ENCODE assay signal across 18 cellular contexts in the genomic region with DNA sequence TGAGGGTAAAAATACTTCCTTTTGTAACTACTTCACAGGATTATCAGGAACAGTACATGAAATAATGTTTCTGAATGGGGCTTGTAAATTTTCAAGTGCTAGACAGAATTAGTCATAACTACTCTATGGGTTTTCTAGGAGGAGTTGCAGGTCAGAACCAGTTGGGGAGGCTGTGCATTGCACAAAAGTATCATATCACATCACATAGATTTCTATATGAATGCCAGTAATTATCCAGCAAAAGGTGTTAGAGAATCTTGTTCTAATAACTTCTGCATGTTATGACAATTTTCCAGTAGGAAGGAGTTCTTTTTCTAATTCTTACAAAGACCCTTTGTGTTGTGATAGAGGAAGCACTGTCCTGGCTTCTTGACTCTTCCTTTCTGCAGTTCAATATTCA.
DNase-seq lines count a peak whose midpoint lies in the region; ATAC-seq and TF ChIP-seq lines count a peak whose summit lies in the region.
"Had no signal": no experiment of that assay in that cellular context is flagged by ENCODE, and none has a peak within 500 bp of the region (broad histone marks: within the 10 kb centered on the region; RNA-seq: fewer than 3 reads in every experiment).

No MANE protein-coding gene starts in this region.

- TF ChIP-seq POLR2A in breast epithelium (IDR thresholded peaks at IDR 0.05) (no peak), GM18505 (IDR thresholded peaks at IDR 0.05; ENCODE audit: borderline replicate concordance, extremely low read depth, insufficient read depth, insufficient read length) (no peak)

- TF ChIP-seq CTCF in MCF 10A (IDR thresholded peaks at IDR 0.05; ENCODE audit: unreplicated experiment) (no peak), breast epithelium (IDR thresholded peaks at IDR 0.05) (no peak), foreskin keratinocyte (conservative IDR thresholded peaks at IDR 0.05) (peak; percentile 54), upper lobe of right lung (IDR thresholded peaks at IDR 0.05) (no peak)

- H3K27ac ChIP-seq in breast epithelium (no peak overlapping the region), foreskin keratinocyte (no peak overlapping the region), upper lobe of right lung (no peak overlapping the region)
- H3K27ac ChIP-seq: C4-2B had no signal

- intact Hi-C loops in MCF 10A (cut with micrococcal nuclease) (no loop called here), breast epithelium (cut with DNase I; ENCODE audit: low total_unique reads) (no loop called here), upper lobe of right lung (cut with DNase I) (no loop called here)

- peak; percentile 68 for ATAC-seq in foreskin keratinocyte
- ATAC-seq in upper lobe of right lung, result peak; percentile 19
- no peak for ATAC-seq in HG03159 (IDR thresholded peaks at IDR 0.05; ENCODE audit: unreplicated experiment)
- ATAC-seq in GM18505 (IDR thresholded peaks at IDR 0.05; ENCODE audit: unreplicated experiment), result no peak

- H3K27me3 Mint-ChIP-seq in MCF 10A (ENCODE audit: insufficient read depth, unreplicated experiment), result no peaks in the 10 kb centered on the region
- H3K27me3 Mint-ChIP-seq: CD8-positive, alpha-beta memory T cell; IgD-negative memory B cell had no signal

- H3K4me3 Mint-ChIP-seq in MCF 10A (ENCODE audit: unreplicated experiment), result no peak overlapping the region
- H3K4me3 Mint-ChIP-seq: CD8-positive, alpha-beta memory T cell; IgD-negative memory B cell had no signal

- H3K27ac Mint-ChIP-seq in MCF 10A (ENCODE audit: low read depth, unreplicated experiment), result no peak overlapping the region
- H3K27ac Mint-ChIP-seq: IgD-negative memory B cell had no signal

- H3K27me3 ChIP-seq in breast epithelium, result no peaks in the 10 kb centered on the region
- no peaks in the 10 kb centered on the region for H3K27me3 ChIP-seq in foreskin keratinocyte
- H3K27me3 ChIP-seq in upper lobe of right lung, result no peaks in the 10 kb centered on the region

- BruUV-seq in MCF 10A (replicated peaks; lab: Mats Ljungman, UMichigan), result no TSS peak

- H3K9me3 ChIP-seq in breast epithelium (no peaks in the 10 kb centered on the region), upper lobe of right lung (no peaks in the 10 kb centered on the region)
- H3K9me3 ChIP-seq: HAP-1 had no signal

- peaks cover 6% of the 10 kb centered on the region for H3K4me1 Mint-ChIP-seq in MCF 10A (ENCODE audit: insufficient read depth, unreplicated experiment)
- H3K4me1 Mint-ChIP-seq: CD8-positive, alpha-beta memory T cell; IgD-negative memory B cell had no signal

- no peaks in the 10 kb centered on the region for H3K4me1 ChIP-seq in breast epithelium
- peaks cover 6% of the 10 kb centered on the region for H3K4me1 ChIP-seq in foreskin keratinocyte
- no peaks in the 10 kb centered on the region for H3K4me1 ChIP-seq in upper lobe of right lung
- H3K4me1 ChIP-seq: HAP-1 had no signal

- no peak overlapping the region for H3K4me3 ChIP-seq in breast epithelium
- no peak overlapping the region for H3K4me3 ChIP-seq in upper lobe of right lung
- H3K4me3 ChIP-seq: HAP-1 had no signal

- no peaks in the 10 kb centered on the region for H3K36me3 ChIP-seq in breast epithelium
- H3K36me3 ChIP-seq in upper lobe of right lung, result no peaks in the 10 kb centered on the region
- H3K36me3 ChIP-seq: HAP-1 had no signal

- POLR2A ChIA-PET in MCF 10A (lab: Yijun Ruan, JAX), result interaction anchor here (1.6 kb wide), 1 partner anchor 18 kb away, joined by 3 read pairs; no protein-coding TSS in a partner anchor

- H3K36me3 Mint-ChIP-seq in MCF 10A (ENCODE audit: insufficient read depth, unreplicated experiment), result no peaks in the 10 kb centered on the region
- H3K36me3 Mint-ChIP-seq: CD8-positive, alpha-beta memory T cell had no signal

- DNase-seq in MCF 10A (ENCODE audit: unreplicated experiment) (peak; percentile 7), breast epithelium (ENCODE audit: low spot score in 2 of 2) (no peak), SK-MEL-5 (ENCODE audit: low read depth, low spot score) (peak; percentile 54), foreskin keratinocyte (peak; percentile 31 to 62), upper lobe of right lung (no peak), SKM-1 (lab: John Stamatoyannopoulos, UW; ENCODE audit: unreplicated experiment) (no peak)
- DNase-seq: 8988T; AML-193; CD8-positive, alpha-beta memory T cell; NCI-H187; NCI-H2227 treated with DMSO at 0.1 percent for 48 hours; NCI-H510A treated with DMSO at 0.1 percent for 48 hours; NCI-H748 treated with DMSO at 0.1 percent for 48 hours had no signal

- H3K9me3 Mint-ChIP-seq in MCF 10A (ENCODE audit: unreplicated experiment), result peaks cover 7% of the 10 kb centered on the region

- CTCF ChIA-PET in MCF 10A (lab: Yijun Ruan, JAX), result interaction anchor here (0.6 kb wide), 1 partner anchor 980 kb away, joined by 5 read pairs; no protein-coding TSS in a partner anchor

- in situ Hi-C loops in SK-MEL-5 (cut with HindIII; ENCODE audit: low pct_unique_long_range_greater_than_20kb, low sequenced_read_pairs), result no loop called here

Comparison
In these comparisons a context has a peak if more than half of its experiments do, and no peak if none do; other contexts are left out.
1. DNase-seq: peak in MCF 10A (single experiment), SK-MEL-5 (single experiment) and foreskin keratinocyte (2 of 2); none in breast epithelium (0 of 2), upper lobe of right lung (single experiment) and SKM-1 (single experiment).
2. ATAC-seq: peak in foreskin keratinocyte (single experiment) and upper lobe of right lung (single experiment); none in HG03159 (single experiment) and GM18505 (single experiment).